Comparison of ENCODE assay signal across 1 cellular context in the genomic region with DNA sequence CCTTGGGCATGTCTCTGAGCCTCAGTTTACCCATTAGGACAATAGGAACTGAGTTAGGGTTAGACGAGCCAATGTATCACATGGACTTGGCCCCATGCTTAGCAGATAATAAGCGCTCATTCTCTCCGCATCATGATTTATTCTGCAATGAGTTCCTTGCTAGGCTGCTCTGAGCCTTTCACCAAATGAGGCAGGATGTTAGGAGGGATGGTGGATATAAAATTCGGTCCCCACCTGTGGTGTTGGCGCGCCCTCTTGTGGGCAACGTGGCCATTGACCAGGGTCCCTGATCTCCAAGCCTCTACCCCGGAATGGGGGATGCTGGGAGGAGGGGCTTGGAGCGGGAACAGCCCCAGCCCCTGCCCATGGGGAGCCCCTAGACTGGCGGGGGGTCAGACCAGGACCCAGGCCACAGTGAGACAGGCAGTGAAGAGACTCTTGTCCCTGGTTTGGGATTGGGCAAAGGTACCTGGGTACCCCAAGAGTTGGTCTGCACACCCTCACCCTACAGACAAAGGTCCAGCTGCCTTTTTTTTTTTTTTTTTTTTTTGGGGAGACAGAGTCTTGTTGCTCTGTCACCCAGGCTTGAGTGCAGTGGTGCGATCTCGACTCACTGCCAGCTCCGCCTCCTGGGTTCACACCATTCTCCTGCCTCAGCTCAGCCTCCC.
A peak's percentile ranks its signal among the peaks of the same experiment; 100 is the strongest.
TF ChIP-seq lines count a peak whose summit lies in the region.

No MANE protein-coding gene starts in this region.

TF ChIP-seq in neural cell, 6 proteins besides CTCF, POLR2A, EP300 and RAD21 (continued from another document):
- TF ChIP-seq REST (IDR thresholded peaks at IDR 0.05; ENCODE audit: borderline replicate concordance) (no peak), SMC3 (conservative IDR thresholded peaks at IDR 0.05; ENCODE audit: poor library complexity) (peak; percentile 88)
